Comparison of ENCODE assay signal across 1 cellular context in genomic region chr15:67183443-67184169, GRCh38.
TF ChIP-seq lines count a peak whose summit lies in the region.

No MANE protein-coding gene starts in this region.

TF ChIP-seq in HepG2, 621 proteins besides CTCF, POLR2A, EP300 and RAD21 (continued from another document and continues in another):
- no peak for TF ChIP-seq ZBTB40 (IDR thresholded peaks at IDR 0.05)
- TF ChIP-seq ZBTB40 (CRISPR knock-in tag; IDR thresholded peaks at IDR 0.05) = no peak
- no peak for TF ChIP-seq HDAC1 (CRISPR knock-in tag; IDR thresholded peaks at IDR 0.05)
- peak; percentile 76; the same call in 1 of the 2 replicates for TF ChIP-seq MYC (CRISPR knock-in tag; IDR thresholded peaks at IDR 0.05; ENCODE audit: borderline replicate concordance)
- TF ChIP-seq IRF2 (CRISPR knock-in tag; IDR thresholded peaks at IDR 0.05) = no peak
- no peak for TF ChIP-seq ARID4A (CRISPR knock-in tag; IDR thresholded peaks at IDR 0.05; ENCODE audit: borderline replicate concordance)
- no peak for TF ChIP-seq HIVEP1 (CRISPR knock-in tag; IDR thresholded peaks at IDR 0.05)
- no peak for TF ChIP-seq PCBP2 (optimal IDR thresholded peaks at IDR 0.05; ENCODE audit: low read depth, low read length, poor library complexity, severe bottlenecking)
- TF ChIP-seq PHF21A (CRISPR knock-in tag; IDR thresholded peaks at IDR 0.05) = peak; percentile 83
- peak; percentile 79 for TF ChIP-seq HNF4A (CRISPR knock-in tag; IDR thresholded peaks at IDR 0.05)
- no peak for TF ChIP-seq ZFP91 (CRISPR knock-in tag; IDR thresholded peaks at IDR 0.05; ENCODE audit: borderline replicate concordance)
- TF ChIP-seq TEAD3 (CRISPR knock-in tag; optimal IDR thresholded peaks at IDR 0.05; ENCODE audit: borderline replicate concordance) = peak; percentile 61
- TF ChIP-seq CHCHD3 (CRISPR knock-in tag; IDR thresholded peaks at IDR 0.05) = no peak
- no peak for TF ChIP-seq HOXA5 (CRISPR knock-in tag; IDR thresholded peaks at IDR 0.05)
- no peak for TF ChIP-seq ZNF34 (CRISPR knock-in tag; IDR thresholded peaks at IDR 0.05; ENCODE audit: borderline replicate concordance)
- TF ChIP-seq ZBTB43 (CRISPR knock-in tag; conservative IDR thresholded peaks at IDR 0.05) = no peak
- peak; percentile 61 for TF ChIP-seq ZFY (CRISPR knock-in tag; IDR thresholded peaks at IDR 0.05)
- peak; percentile 47; the same call in 1 of the 2 replicates for TF ChIP-seq ARID5B (CRISPR knock-in tag; IDR thresholded peaks at IDR 0.05)
- TF ChIP-seq PHB2 (IDR thresholded peaks at IDR 0.05; ENCODE audit: partially characterized antibody) = no peak
- TF ChIP-seq FOXK2 (IDR thresholded peaks at IDR 0.05) = no peak
- no peak for TF ChIP-seq ZNF788 (CRISPR knock-in tag; IDR thresholded peaks at IDR 0.05; ENCODE audit: borderline replicate concordance)
- TF ChIP-seq NR2F6 (IDR thresholded peaks at IDR 0.05) = peak; percentile 25; the same call in 1 of the 2 replicates
- TF ChIP-seq NR2F6 (CRISPR knock-in tag; IDR thresholded peaks at IDR 0.05) = peak; percentile 74
- no peak for TF ChIP-seq BRCA1 (CRISPR knock-in tag; IDR thresholded peaks at IDR 0.05)
- TF ChIP-seq SP2 (CRISPR knock-in tag; IDR thresholded peaks at IDR 0.05) = no peak
- TF ChIP-seq MED1 (CRISPR knock-in tag; IDR thresholded peaks at IDR 0.05) = peak; percentile 29; the same call in 1 of the 2 replicates
- TF ChIP-seq CEBPB (IDR thresholded peaks at IDR 0.05; ENCODE audit: borderline replicate concordance, low read depth, low read length) = peak; percentile 46; the same call in 1 of the 2 replicates
- peak; percentile 50 for TF ChIP-seq RBM22 (optimal IDR thresholded peaks at IDR 0.05; ENCODE audit: low read length)
- peak; percentile 52; the same call in 1 of the 2 replicates for TF ChIP-seq PRDM15 (CRISPR knock-in tag; IDR thresholded peaks at IDR 0.05)
- no peak for TF ChIP-seq FLYWCH1 (CRISPR knock-in tag; IDR thresholded peaks at IDR 0.05)
- TF ChIP-seq HOXA3 (CRISPR knock-in tag; IDR thresholded peaks at IDR 0.05) = peak; percentile 45; the same call in 1 of the 2 replicates
- no peak for TF ChIP-seq NBN (conservative IDR thresholded peaks at IDR 0.05)
